ENCODE assay signal across 8 cellular contexts in genomic region chr17:27805520-27806146, GRCh38. TPM values are rescaled to one million over a fixed set of nuclear protein-coding genes. Genes with fewer than 3 reads are reported as not detected.
DNase-seq lines count a peak whose midpoint lies in the region; ATAC-seq and TF ChIP-seq lines count a peak whose summit lies in the region.

No MANE protein-coding gene starts in this region.

- peak overlapping the region; percentile 55 for H3K4me3 ChIP-seq in OCI-LY7 (ENCODE audit: low read depth, low read length, poor library complexity, severe bottlenecking)
- peak overlapping the region in 3 of 4 experiments; percentile 21 to 48 (median 33) for H3K4me3 ChIP-seq in fibroblast of lung (replicated peaks in 1 of 4; ENCODE audit: control extremely low read depth in 1 of 4, insufficient read depth in 1 of 4, low read depth in 3 of 4, low read length in 4 of 4)

- peak overlapping the region; percentile 88 to 98 for H3K4me3 Mint-ChIP-seq in CD14-positive monocyte
- peak overlapping the region; percentile 60 for H3K4me3 Mint-ChIP-seq in activated T-cell treated with anti-CD3 and anti-CD28 coated beads, Interleukin-2, amount 50 U/mL, for 24 hours
- peak overlapping the region; percentile 88 for H3K4me3 Mint-ChIP-seq in natural killer cell
- H3K4me3 Mint-ChIP-seq in stimulated activated memory B cell treated with anti-CD40 and anti-IgM and Interleukin-4, amounts not matched to agents 10 μg/mL and 1 μg/mL and 100 μg/mL, for 72 hours, result peak overlapping the region; percentile 72

- POLR2A ChIA-PET in OCI-LY7 (lab: Charles Lee), result interaction anchor here (0.6 to 0.9 kb wide), 2 partner anchors 50 to 127 kb away, joined by 3 to 5 read pairs; no protein-coding TSS in a partner anchor

- H3K4me1 ChIP-seq in OCI-LY7 (ENCODE audit: insufficient read depth, low read length, poor library complexity, severe bottlenecking), result peaks cover 13% of the 10 kb centered on the region
- no peaks in the 10 kb centered on the region for H3K4me1 ChIP-seq in fibroblast of lung (ENCODE audit: control insufficient read depth, extremely low read depth, insufficient read depth, low read length)

- DNase-seq in CD14-positive monocyte (ENCODE audit: low spot score) (peak; percentile 64), OCI-LY7 (ENCODE audit: low spot score) (peak; percentile 81), fibroblast of lung (ENCODE audit: low read depth in 2 of 2) (peak; percentile 80 to 88), natural killer cell (peak; percentile 68)
- DNase-seq in activated T-cell treated with anti-CD3 and anti-CD28 coated beads, Interleukin-2, amount 50 U/mL, for 24 hours, result peak; percentile 86

- H3K4me2 ChIP-seq in OCI-LY7 (ENCODE audit: low read length), result peak overlapping the region; percentile 78
- peak overlapping the region; percentile 84 for H3K4me2 ChIP-seq in fibroblast of lung (ENCODE audit: extremely low read depth, insufficient read depth, low read length)

- intact Hi-C loops in CD14-positive monocyte (cut with micrococcal nuclease), result loop anchor here (5.0 to 10.0 kb wide), 2 partner anchors 77 to 79 kb away; no protein-coding TSS in a partner anchor
- intact Hi-C loops in OCI-LY7 (cut with micrococcal nuclease; ENCODE audit: unreplicated experiment), result loop anchor here (1.0 to 2.0 kb wide), 3 partner anchors 75 to 446 kb away; no protein-coding TSS in a partner anchor
- intact Hi-C loops in natural killer cell (cut with micrococcal nuclease), result loop anchor here (1.0 kb wide), 3 partner anchors 75 to 446 kb away; partner anchors contain the start of gene LYRM9

- ATAC-seq in GM19438 (IDR thresholded peaks at IDR 0.05; ENCODE audit: low read depth, unreplicated experiment) (peak; percentile 48), natural killer cell (peak; percentile 79 to 83 (median 80))
- peak; percentile 77 for ATAC-seq in stimulated activated memory B cell treated with anti-CD40 and anti-IgM and Interleukin-4, amounts not matched to agents 10 μg/mL and 1 μg/mL and 100 μg/mL, for 72 hours

- no peaks in the 10 kb centered on the region for H3K9me2 ChIP-seq in OCI-LY7 (ENCODE audit: insufficient read depth, low read length)

- H3K9me3 Mint-ChIP-seq in CD14-positive monocyte (peaks cover 0 to 4% (median 0%) of the 10 kb centered on the region in 7 donors), natural killer cell (no peaks in the 10 kb centered on the region)
- peaks cover 5% of the 10 kb centered on the region for H3K9me3 Mint-ChIP-seq in activated T-cell treated with anti-CD3 and anti-CD28 coated beads, Interleukin-2, amount 50 U/mL, for 24 hours
- no peaks in the 10 kb centered on the region for H3K9me3 Mint-ChIP-seq in stimulated activated memory B cell treated with anti-CD40 and anti-IgM and Interleukin-4, amounts not matched to agents 10 μg/mL and 1 μg/mL and 100 μg/mL, for 72 hours

- BruUV-seq in OCI-LY7 (replicated peaks; lab: Mats Ljungman, UMichigan), result no TSS peak

- peaks cover 29% of the 10 kb centered on the region for H3K4me1 Mint-ChIP-seq in CD14-positive monocyte
- peaks cover 45% of the 10 kb centered on the region for H3K4me1 Mint-ChIP-seq in activated T-cell treated with anti-CD3 and anti-CD28 coated beads, Interleukin-2, amount 50 U/mL, for 24 hours (ENCODE audit: low read depth)
- H3K4me1 Mint-ChIP-seq in natural killer cell, result peaks cover 21 to 32% of the 10 kb centered on the region in 2 donors
- peaks cover 56% of the 10 kb centered on the region for H3K4me1 Mint-ChIP-seq in stimulated activated memory B cell treated with anti-CD40 and anti-IgM and Interleukin-4, amounts not matched to agents 10 μg/mL and 1 μg/mL and 100 μg/mL, for 72 hours

- H3K27ac Mint-ChIP-seq in CD14-positive monocyte, result peak overlapping the region; percentile 72 to 91 (median 81)
- H3K27ac Mint-ChIP-seq in activated T-cell treated with anti-CD3 and anti-CD28 coated beads, Interleukin-2, amount 50 U/mL, for 24 hours, result peak overlapping the region; percentile 93
- H3K27ac Mint-ChIP-seq in natural killer cell, result peak overlapping the region; percentile 69 to 91
- H3K27ac Mint-ChIP-seq in stimulated activated memory B cell treated with anti-CD40 and anti-IgM and Interleukin-4, amounts not matched to agents 10 μg/mL and 1 μg/mL and 100 μg/mL, for 72 hours, result peak overlapping the region; percentile 89

- H3K27ac ChIP-seq in OCI-LY7 (ENCODE audit: low read depth, low read length, poor library complexity, severe bottlenecking) (peak overlapping the region; percentile 41), fibroblast of lung (ENCODE audit: insufficient read depth, low read length) (no peak overlapping the region)

- H2AFZ ChIP-seq in OCI-LY7 (ENCODE audit: low read length) (peak overlapping the region; percentile 100), fibroblast of lung (ENCODE audit: low read length) (peak overlapping the region; percentile 92)

- H3K79me2 ChIP-seq in OCI-LY7 (ENCODE audit: insufficient read depth, low read depth, low read length) (no peaks in the 10 kb centered on the region), fibroblast of lung (ENCODE audit: control insufficient read depth, insufficient read depth, low read length) (no peaks in the 10 kb centered on the region)

- CTCF ChIA-PET in OCI-LY7 (lab: Charles Lee; ENCODE audit: unreplicated experiment), result interaction anchor here (0.6 to 1.6 kb wide), 6 partner anchors 21 to 551 kb away, joined by 3 to 6 read pairs (median 4); no protein-coding TSS in a partner anchor

- H3K36me3 ChIP-seq in OCI-LY7 (ENCODE audit: insufficient read depth, low read length) (no peaks in the 10 kb centered on the region), fibroblast of lung (ENCODE audit: control insufficient read depth, insufficient read depth, low read length) (no peaks in the 10 kb centered on the region)

- TF ChIP-seq CTCF in CD14-positive monocyte (IDR thresholded peaks at IDR 0.05) (peak; percentile 92), OCI-LY7 (conservative IDR thresholded peaks at IDR 0.05; ENCODE audit: low read length) (peak; percentile 88), fibroblast of lung (conservative IDR thresholded peaks at IDR 0.05 in 1 of 2, IDR thresholded peaks at IDR 0.05 in 1 of 2; ENCODE audit: low read depth in 1 of 2, low read length in 2 of 2) (peak; percentile 82 to 83), natural killer cell (IDR thresholded peaks at IDR 0.05) (peak; percentile 83)

- no peaks in the 10 kb centered on the region for H3K9me3 ChIP-seq in OCI-LY7 (ENCODE audit: low read length)
- no peaks in the 10 kb centered on the region for H3K9me3 ChIP-seq in fibroblast of lung (ENCODE audit: control insufficient read depth, insufficient read depth, low read depth, low read length)

- H3K36me3 Mint-ChIP-seq in CD14-positive monocyte, result no peaks in the 10 kb centered on the region
- no peaks in the 10 kb centered on the region for H3K36me3 Mint-ChIP-seq in activated T-cell treated with anti-CD3 and anti-CD28 coated beads, Interleukin-2, amount 50 U/mL, for 24 hours (ENCODE audit: low read depth)
- H3K36me3 Mint-ChIP-seq in natural killer cell, result no peaks in the 10 kb centered on the region
- H3K36me3 Mint-ChIP-seq in stimulated activated memory B cell treated with anti-CD40 and anti-IgM and Interleukin-4, amounts not matched to agents 10 μg/mL and 1 μg/mL and 100 μg/mL, for 72 hours, result no peaks in the 10 kb centered on the region

- H3K9ac ChIP-seq in fibroblast of lung (ENCODE audit: insufficient read depth, low read length), result peak overlapping the region; percentile 13

- no peaks in the 10 kb centered on the region for H3K27me3 ChIP-seq in fibroblast of lung (ENCODE audit: control insufficient read depth, insufficient read depth, low read length)

- TF ChIP-seq RAD21 in Ishikawa (IDR thresholded peaks at IDR 0.05; ENCODE audit: low read depth), result peak; percentile 90

- no peak for TF ChIP-seq EP300 in Ishikawa (IDR thresholded peaks at IDR 0.05; ENCODE audit: borderline replicate concordance)

- H4K20me1 ChIP-seq in OCI-LY7 (ENCODE audit: insufficient read depth, low read length) (no peaks in the 10 kb centered on the region), fibroblast of lung (ENCODE audit: control insufficient read depth, extremely low read depth, insufficient read depth, low read length) (no peaks in the 10 kb centered on the region)

- peaks cover 0 to 2% (median under 1%) of the 10 kb centered on the region in 3 donors for H3K27me3 Mint-ChIP-seq in CD14-positive monocyte (ENCODE audit: low read depth in 3 of 3)
- no peaks in the 10 kb centered on the region for H3K27me3 Mint-ChIP-seq in activated T-cell treated with anti-CD3 and anti-CD28 coated beads, Interleukin-2, amount 50 U/mL, for 24 hours
- H3K27me3 Mint-ChIP-seq in natural killer cell (ENCODE audit: low read depth in 2 of 2), result no peaks in the 10 kb centered on the region
- H3K27me3 Mint-ChIP-seq in stimulated activated memory B cell treated with anti-CD40 and anti-IgM and Interleukin-4, amounts not matched to agents 10 μg/mL and 1 μg/mL and 100 μg/mL, for 72 hours, result no peaks in the 10 kb centered on the region

TF ChIP-seq in Ishikawa, 13 proteins besides CTCF, POLR2A, EP300 and RAD21:
- TF ChIP-seq TEAD4 (IDR thresholded peaks at IDR 0.05) (peak; percentile 79), CREB1 (IDR thresholded peaks at IDR 0.05; ENCODE audit: low read depth) (no peak)
TF ChIP-seq in Ishikawa: peak in this region for 1.

RNA-seq across cellular contexts. Expression of gene NOS2, which starts 5.3 kb away (rescaled TPM):
- polyA plus RNA-seq in CD14-positive monocyte, result not detected
- not detected in 2 replicates for total RNA-seq in OCI-LY7 (2014; rRNA removed; shearing (Covaris generic))
- not detected in 2 replicates for total RNA-seq in OCI-LY7 (2022)
- total RNA-seq in fibroblast of lung, result under 0.01 TPM in 1 of 2 replicates, not detected in the other
- polyA plus RNA-seq in fibroblast of lung, result not detected in 2 replicates
- not detected in 2 replicates for polyA plus RNA-seq in fibroblast of lung (2012)
- polyA minus RNA-seq in fibroblast of lung (ENCODE audit: low replicate concordance), result not detected in 2 replicates
- under 1 TPM in 2 of 3 donors, not detected in 1; 0.19 to 0.20 TPM for total RNA-seq in natural killer cell
